In genomic region chr16:53053967-53054669, GRCh38 we compare ENCODE assay signal across 9 cellular contexts. TPM values are rescaled to one million over a fixed set of nuclear protein-coding genes. Genes with fewer than 3 reads are reported as not detected.
DNase-seq lines count a peak whose midpoint lies in the region; ATAC-seq, FAIRE-seq and TF ChIP-seq lines count a peak whose summit lies in the region.
"Had no signal": no experiment of that assay in that cellular context is flagged by ENCODE, and none has a peak within 500 bp of the region (broad histone marks: within the 10 kb centered on the region; RNA-seq: fewer than 3 reads in every experiment).

No MANE protein-coding gene starts in this region.

- H3K9me3 ChIP-seq in ascending aorta = no peaks in the 10 kb centered on the region
- H3K9me3 ChIP-seq in stomach smooth muscle (ENCODE audit: control insufficient read depth in 2 of 2, low read length in 2 of 2) = no peaks in the 10 kb centered on the region

- DNase-seq in NCI-H2196 treated with DMSO at 0.1 percent for 48 hours (lab: John Stamatoyannopoulos, UW; ENCODE audit: unreplicated experiment) (peak; percentile 3), NCI-H2196 (lab: John Stamatoyannopoulos, UW; ENCODE audit: unreplicated experiment) (no peak), NOMO-1 (lab: John Stamatoyannopoulos, UW; ENCODE audit: unreplicated experiment in 2 of 2) (peak; percentile 52 to 53), ascending aorta (ENCODE audit: low spot score in 2 of 2) (no peak), left colon (peak; percentile 65 to 72), D721Med (ENCODE audit: insufficient read length, low spot score) (no peak)

- TF ChIP-seq CTCF in ascending aorta (IDR thresholded peaks at IDR 0.05) (no peak), D721Med (IDR thresholded peaks at IDR 0.05; ENCODE audit: insufficient read depth, missing control alignments) (no peak)

- H3K4me3 ChIP-seq in ascending aorta (peak overlapping the region; percentile 47 to 90), stomach smooth muscle (ENCODE audit: low read length in 2 of 2) (peak overlapping the region; percentile 69 to 85)

- H3K4me1 ChIP-seq in ascending aorta (peaks cover 0 to 14% of the 10 kb centered on the region in 2 donors), stomach smooth muscle (ENCODE audit: control insufficient read depth, insufficient read depth, low read length) (peaks cover 23% of the 10 kb centered on the region)

- ATAC-seq in HG02623 (IDR thresholded peaks at IDR 0.05; ENCODE audit: unreplicated experiment) (peak; percentile 22), left colon (peak; percentile 35)

- peak overlapping the region; percentile 21 to 71 for H3K9ac ChIP-seq in stomach smooth muscle (ENCODE audit: low read length in 2 of 2)

- H3K27ac ChIP-seq in ascending aorta (peak overlapping the region; percentile 82 to 88), stomach smooth muscle (ENCODE audit: low read length) (peak overlapping the region; percentile 62)

- no peaks in the 10 kb centered on the region for H3K36me3 ChIP-seq in ascending aorta
- H3K36me3 ChIP-seq in stomach smooth muscle (ENCODE audit: control insufficient read depth in 2 of 2, insufficient read depth in 2 of 2, low read length in 2 of 2) = no peaks in the 10 kb centered on the region

- no peaks in the 10 kb centered on the region for H3K27me3 ChIP-seq in ascending aorta
- H3K27me3 ChIP-seq in stomach smooth muscle (ENCODE audit: control insufficient read depth in 1 of 2, insufficient read depth in 2 of 2, low read length in 2 of 2) = no peaks in the 10 kb centered on the region

- intact Hi-C loops in ascending aorta (cut with DNase I) (loop anchor here (2.0 to 10.0 kb wide), 6 partner anchors 27 to 451 kb away; partner anchors contain the start of gene AKTIP), left colon (cut with DNase I, micrococcal nuclease) (loop anchor here in 1 of 2 donors (10.0 kb wide), 1 partner anchor 81 kb away; no protein-coding TSS in a partner anchor)

- no peak for FAIRE-seq in D721Med (lab: Jason Lieb, UNC)
- FAIRE-seq: colon had no signal

RNA-seq across cellular contexts. Expression of gene CHD9, which starts 0.7 kb away (rescaled TPM):
- total RNA-seq in ascending aorta (56.9 TPM), left colon (10 to 100 TPM; 68.6 to 73.7 TPM)

RNA-seq across cellular contexts. Expression of gene CHD9NB, which starts 1.4 kb away (rescaled TPM):
- total RNA-seq in ascending aorta = 0.43 TPM
- total RNA-seq in left colon = 1 to 10 TPM; 5.0 to 6.1 TPM

Comparison
In these comparisons a context has a peak if more than half of its experiments do, and no peak if none do; other contexts are left out.
1. DNase-seq: peak in NCI-H2196 treated with DMSO at 0.1 percent for 48 hours (single experiment), NOMO-1 (2 of 2) and left colon (2 of 2); none in NCI-H2196 (single experiment), ascending aorta (0 of 2) and D721Med (single experiment).